ENCODE assay signal across 9 cellular contexts in genomic region chr7:50696810-50697582, GRCh38.
DNase-seq lines count a peak whose midpoint lies in the region; TF ChIP-seq lines count a peak whose summit lies in the region.
"Had no signal": no experiment of that assay in that cellular context is flagged by ENCODE, and none has a peak within 500 bp of the region (broad histone marks: within the 10 kb centered on the region; RNA-seq: fewer than 3 reads in every experiment).

No MANE protein-coding gene starts in this region.

- no peak overlapping the region for H3K4me3 Mint-ChIP-seq in endodermal cell
- H3K4me3 Mint-ChIP-seq in activated CD4-positive, alpha-beta memory T cell treated with anti-CD3 and anti-CD28 coated beads for 36 hours, result no peak overlapping the region

- H3K4me3 ChIP-seq in endodermal cell (ENCODE audit: low read length) (no peak overlapping the region), smooth muscle cell (no peak overlapping the region)
- H3K4me3 ChIP-seq: BLaER1 treated with 17β-estradiol and CSF1 and Interleukin-3, amounts not matched to agents 10 nM and 100 nM had no signal

- H3K9ac ChIP-seq in endodermal cell (ENCODE audit: extremely low read depth, low read length, poor library complexity, severe bottlenecking) (no peak overlapping the region), smooth muscle cell (ENCODE audit: low read depth) (no peak overlapping the region)
- H3K9ac ChIP-seq: BLaER1 treated with 17β-estradiol and CSF1 and Interleukin-3, amounts not matched to agents 10 nM and 100 nM had no signal

- H3K4me1 ChIP-seq in endodermal cell (ENCODE audit: control insufficient read depth, insufficient read depth, low read length) (no peaks in the 10 kb centered on the region), smooth muscle cell (ENCODE audit: low read depth) (peaks cover 9% of the 10 kb centered on the region)

- H3K9me3 Mint-ChIP-seq in endodermal cell, result no peaks in the 10 kb centered on the region
- no peaks in the 10 kb centered on the region for H3K9me3 Mint-ChIP-seq in activated CD4-positive, alpha-beta memory T cell treated with anti-CD3 and anti-CD28 coated beads for 36 hours

- peaks cover 7% of the 10 kb centered on the region for H3K79me2 ChIP-seq in smooth muscle cell (ENCODE audit: low read depth)

- H3K36me3 ChIP-seq in endodermal cell (ENCODE audit: control insufficient read depth, insufficient read depth, low read length) (peaks cover 76% of the 10 kb centered on the region), smooth muscle cell (ENCODE audit: low read depth) (peaks cover 3% of the 10 kb centered on the region)

- TF ChIP-seq CTCF in endodermal cell (conservative IDR thresholded peaks at IDR 0.05), result peak; percentile 82
- peak; percentile 32 for TF ChIP-seq CTCF in smooth muscle cell (IDR thresholded peaks at IDR 0.05; ENCODE audit: borderline replicate concordance, insufficient read depth, poor library complexity, severe bottlenecking)

- H3K4me2 ChIP-seq in smooth muscle cell, result no peak overlapping the region

- CTCF ChIA-PET in activated CD4-positive, alpha-beta memory T cell treated with anti-CD3 and anti-CD28 coated beads for 36 hours (lab: Charles Lee), result interaction anchor here (0.7 to 2.7 kb wide), 4 partner anchors 11 to 464 kb away, joined by 3 to 17 read pairs (median 3); no protein-coding TSS in a partner anchor

- H3K27me3 Mint-ChIP-seq in endodermal cell (ENCODE audit: insufficient read depth), result no peaks in the 10 kb centered on the region
- no peaks in the 10 kb centered on the region for H3K27me3 Mint-ChIP-seq in activated CD4-positive, alpha-beta memory T cell treated with anti-CD3 and anti-CD28 coated beads for 36 hours

- H3K27ac ChIP-seq in endodermal cell (ENCODE audit: low read depth, low read length) (no peak overlapping the region), smooth muscle cell (ENCODE audit: low read depth) (no peak overlapping the region)
- H3K27ac ChIP-seq: BLaER1 treated with 17β-estradiol and CSF1 and Interleukin-3, amounts not matched to agents 10 nM and 100 nM had no signal

- peaks cover 40% of the 10 kb centered on the region for H3K36me3 Mint-ChIP-seq in endodermal cell (ENCODE audit: low read depth)
- no peaks in the 10 kb centered on the region for H3K36me3 Mint-ChIP-seq in activated CD4-positive, alpha-beta memory T cell treated with anti-CD3 and anti-CD28 coated beads for 36 hours

- no peak overlapping the region for H2AFZ ChIP-seq in smooth muscle cell (ENCODE audit: low read depth)

- DNase-seq in SKM-1 treated with dmso at 0.1 percent for 144 hours (lab: John Stamatoyannopoulos, UW; ENCODE audit: unreplicated experiment), result peak; percentile 11
- no peak for DNase-seq in SKM-1 (lab: John Stamatoyannopoulos, UW; ENCODE audit: unreplicated experiment)
- peak; percentile 2 for DNase-seq in NOMO-1 treated with dmso at 0.1 percent for 144 hours (lab: John Stamatoyannopoulos, UW; ENCODE audit: unreplicated experiment)
- peak; percentile 68 for DNase-seq in endodermal cell
- no peak for DNase-seq in smooth muscle cell (lab: John Stamatoyannopoulos, UW; ENCODE audit: unreplicated experiment)
- no peak for DNase-seq in NCI-H146 treated with DMSO at 0.1 percent for 48 hours (lab: John Stamatoyannopoulos, UW; ENCODE audit: unreplicated experiment)
- DNase-seq in HuH-7.5 (ENCODE audit: low spot score), result no peak
- no peak for DNase-seq in activated CD4-positive, alpha-beta memory T cell treated with anti-CD3 and anti-CD28 coated beads for 36 hours

- WGBS in endodermal cell (ENCODE audit: insufficient coverage in 1 of 2, insufficient read length in 1 of 2), 2 experiments, result 89 to 90% methylated on average over 1 of the region's 3 CpGs
- 99% methylated on average over 3 of the region's 3 CpGs for WGBS in smooth muscle cell (ENCODE audit: low lambda C conversion rate)

- H3K27ac Mint-ChIP-seq in endodermal cell, result no peak overlapping the region
- H3K27ac Mint-ChIP-seq in activated CD4-positive, alpha-beta memory T cell treated with anti-CD3 and anti-CD28 coated beads for 36 hours, result no peak overlapping the region

- POLR2A ChIA-PET in activated CD4-positive, alpha-beta memory T cell treated with anti-CD3 and anti-CD28 coated beads for 36 hours (lab: Charles Lee), result no interaction called here

- peaks cover 40% of the 10 kb centered on the region for H4K20me1 ChIP-seq in smooth muscle cell (ENCODE audit: low read depth)

- H3K9me3 ChIP-seq in endodermal cell (ENCODE audit: control insufficient read depth, low read length) (no peaks in the 10 kb centered on the region), smooth muscle cell (replicated peaks; ENCODE audit: low read depth) (no peaks in the 10 kb centered on the region)
- H3K9me3 ChIP-seq: BLaER1 treated with 17β-estradiol and CSF1 and Interleukin-3, amounts not matched to agents 10 nM and 100 nM had no signal

- no peaks in the 10 kb centered on the region for H3F3A ChIP-seq in smooth muscle cell (ENCODE audit: low read depth)

- H3K4me1 Mint-ChIP-seq in endodermal cell, result peaks cover 3% of the 10 kb centered on the region
- peaks cover 11% of the 10 kb centered on the region for H3K4me1 Mint-ChIP-seq in activated CD4-positive, alpha-beta memory T cell treated with anti-CD3 and anti-CD28 coated beads for 36 hours (ENCODE audit: low read depth)

- H3K27me3 ChIP-seq in endodermal cell (ENCODE audit: control insufficient read depth, insufficient read depth, low read length, poor library complexity, severe bottlenecking) (no peaks in the 10 kb centered on the region), smooth muscle cell (ENCODE audit: low read depth) (no peaks in the 10 kb centered on the region)
- H3K27me3 ChIP-seq: BLaER1 treated with 17β-estradiol and CSF1 and Interleukin-3, amounts not matched to agents 10 nM and 100 nM had no signal

- intact Hi-C loops in activated CD4-positive, alpha-beta memory T cell treated with anti-CD3 and anti-CD28 coated beads for 36 hours (cut with micrococcal nuclease), result loop anchor here (1.0 to 5.0 kb wide), 2 partner anchors 444 to 465 kb away; no protein-coding TSS in a partner anchor

Comparison
In these comparisons a context has a peak if more than half of its experiments do, and no peak if none do; other contexts are left out.
1. DNase-seq: peak in SKM-1 treated with dmso at 0.1 percent for 144 hours (single experiment), NOMO-1 treated with dmso at 0.1 percent for 144 hours (single experiment) and endodermal cell (single experiment); none in SKM-1 (single experiment), smooth muscle cell (single experiment), NCI-H146 treated with DMSO at 0.1 percent for 48 hours (single experiment), HuH-7.5 (single experiment) and activated CD4-positive, alpha-beta memory T cell treated with anti-CD3 and anti-CD28 coated beads for 36 hours (single experiment).